Comparison of ENCODE assay signal across 1 cellular context in genomic region chr20:62622178-62622876, GRCh38.
TF ChIP-seq lines count a peak whose summit lies in the region.

No MANE protein-coding gene starts in this region.

TF ChIP-seq in HepG2, 621 proteins besides CTCF, POLR2A, EP300 and RAD21 (continued from another document):
- TF ChIP-seq ETS1 (CRISPR knock-in tag; IDR thresholded peaks at IDR 0.05), result 0 out of 2 replicates have a peak, but pooled peaks have one; percentile 17
- TF ChIP-seq FOXP4 (CRISPR knock-in tag; IDR thresholded peaks at IDR 0.05), result no peak
- TF ChIP-seq BCLAF1 (IDR thresholded peaks at IDR 0.05), result no peak
- TF ChIP-seq ZNF816 (CRISPR knock-in tag; IDR thresholded peaks at IDR 0.05; ENCODE audit: borderline replicate concordance), result no peak
- no peak for TF ChIP-seq SNAPC5 (CRISPR knock-in tag; IDR thresholded peaks at IDR 0.05; ENCODE audit: borderline replicate concordance)
- 0 out of 2 replicates have a peak, but pooled peaks have one; percentile 64 for TF ChIP-seq ZNF253 (CRISPR knock-in tag; IDR thresholded peaks at IDR 0.05; ENCODE audit: borderline replicate concordance)
- peak; percentile 24 for TF ChIP-seq SRSF1 (optimal IDR thresholded peaks at IDR 0.05; ENCODE audit: low read depth, low read length)
- TF ChIP-seq ZNF232 (CRISPR knock-in tag; IDR thresholded peaks at IDR 0.05; ENCODE audit: borderline replicate concordance), result peak; percentile 48; the same call in 1 of the 2 replicates
- TF ChIP-seq KLF13 (CRISPR knock-in tag; IDR thresholded peaks at IDR 0.05), result no peak
- TF ChIP-seq ZNF552 (CRISPR knock-in tag; IDR thresholded peaks at IDR 0.05; ENCODE audit: borderline replicate concordance), result 0 out of 2 replicates have a peak, but pooled peaks have one; percentile 17
- no peak for TF ChIP-seq ZNF354B (CRISPR knock-in tag; IDR thresholded peaks at IDR 0.05)
- TF ChIP-seq ZNF30 (CRISPR knock-in tag; IDR thresholded peaks at IDR 0.05), result 0 out of 2 replicates have a peak, but pooled peaks have one; percentile 17
- TF ChIP-seq ZFP36L2 (CRISPR knock-in tag; IDR thresholded peaks at IDR 0.05), result no peak
- 0 out of 2 replicates have a peak, but pooled peaks have one; percentile 5 for TF ChIP-seq NCOA1 (CRISPR knock-in tag; IDR thresholded peaks at IDR 0.05)
